Comparison of ENCODE assay signal across 1 cellular context in genomic region chr12:33588082-33588712, GRCh38.
TF ChIP-seq lines count a peak whose summit lies in the region.

No MANE protein-coding gene starts in this region.

TF ChIP-seq in K562, 482 proteins besides CTCF, POLR2A, EP300 and RAD21 (continued from another document and continues in another):
- peak; percentile 100 for TF ChIP-seq ARID3A (IDR thresholded peaks at IDR 0.05; ENCODE audit: borderline replicate concordance, low read depth, low read length)
- TF ChIP-seq ZHX1 (conservative IDR thresholded peaks at IDR 0.05; ENCODE audit: low read length): no peak
- no peak for TF ChIP-seq ZNF217 (CRISPR knock-in tag; IDR thresholded peaks at IDR 0.05)
- peak; percentile 60; the same call in 1 of the 2 replicates for TF ChIP-seq CREM (IDR thresholded peaks at IDR 0.05; ENCODE audit: low read depth)
- no peak for TF ChIP-seq SNIP1 (IDR thresholded peaks at IDR 0.05; ENCODE audit: low read depth)
- TF ChIP-seq ARID4B (CRISPR knock-in tag; IDR thresholded peaks at IDR 0.05): no peak
- no peak for TF ChIP-seq STAG1 (CRISPR knock-in tag; IDR thresholded peaks at IDR 0.05; ENCODE audit: borderline replicate concordance)
- TF ChIP-seq ZNF3 (CRISPR knock-in tag; IDR thresholded peaks at IDR 0.05): no peak
- TF ChIP-seq ZBTB9 (CRISPR knock-in tag; IDR thresholded peaks at IDR 0.05): no peak
- TF ChIP-seq WHSC1 (IDR thresholded peaks at IDR 0.05; ENCODE audit: low read length): no peak
- no peak for TF ChIP-seq ZBTB8A (IDR thresholded peaks at IDR 0.05; ENCODE audit: partially characterized antibody)
- no peak; a peak in 1 of 4 replicates for TF ChIP-seq NRF1 (conservative IDR thresholded peaks at IDR 0.05 in 1 of 2, IDR thresholded peaks at IDR 0.05 in 1 of 2)
- no peak for TF ChIP-seq CLOCK (CRISPR knock-in tag; IDR thresholded peaks at IDR 0.05; ENCODE audit: borderline replicate concordance)
- no peak for TF ChIP-seq TOE1 (IDR thresholded peaks at IDR 0.05; ENCODE audit: borderline replicate concordance)
- TF ChIP-seq TOE1 (CRISPR knock-in tag; IDR thresholded peaks at IDR 0.05; ENCODE audit: borderline replicate concordance, low read depth): no peak
- peak; percentile 59; the same call in 1 of the 2 replicates for TF ChIP-seq MAFF (IDR thresholded peaks at IDR 0.05; ENCODE audit: low read length)
- TF ChIP-seq ZNF707 (CRISPR knock-in tag; conservative IDR thresholded peaks at IDR 0.05): no peak
- no peak for TF ChIP-seq ZNF277 (CRISPR knock-in tag; IDR thresholded peaks at IDR 0.05; ENCODE audit: borderline replicate concordance)
- TF ChIP-seq SREBF1 (IDR thresholded peaks at IDR 0.05; ENCODE audit: borderline replicate concordance, low read depth, low read length): no peak
- TF ChIP-seq CHAMP1 (IDR thresholded peaks at IDR 0.05): peak; percentile 94
- TF ChIP-seq ZNF12 (CRISPR knock-in tag; IDR thresholded peaks at IDR 0.05): no peak
- peak; percentile 76 for TF ChIP-seq CTBP1 (IDR thresholded peaks at IDR 0.05; ENCODE audit: borderline replicate concordance)
- no peak for TF ChIP-seq CBX8 (IDR thresholded peaks at IDR 0.05; ENCODE audit: borderline replicate concordance, extremely low read depth, low read depth, low read length, poor library complexity, severe bottlenecking)
- no peak for TF ChIP-seq HNRNPK (IDR thresholded peaks at IDR 0.05; ENCODE audit: low read depth, low read length, poor library complexity, severe bottlenecking)
- TF ChIP-seq HCFC1 (IDR thresholded peaks at IDR 0.05; ENCODE audit: low read depth, low read length): no peak
- TF ChIP-seq POLR2AphosphoS2 (IDR thresholded peaks at IDR 0.05; ENCODE audit: low read length): no peak
- no peak for TF ChIP-seq ZNF75A (CRISPR knock-in tag; IDR thresholded peaks at IDR 0.05)
- no peak for TF ChIP-seq STAT6 (CRISPR knock-in tag; IDR thresholded peaks at IDR 0.05)
- TF ChIP-seq E2F6 (IDR thresholded peaks at IDR 0.05; ENCODE audit: borderline replicate concordance in 1 of 2, extremely low read depth in 1 of 2, insufficient read depth in 1 of 2, insufficient read length in 1 of 2, low read depth in 1 of 2, low read length in 1 of 2, poor library complexity in 1 of 2, severe bottlenecking in 1 of 2): no peak
- TF ChIP-seq BRD9 (IDR thresholded peaks at IDR 0.05; ENCODE audit: low read depth, partially characterized antibody): peak; percentile 81
- TF ChIP-seq HNRNPUL1 (IDR thresholded peaks at IDR 0.05; ENCODE audit: low read length): no peak
- TF ChIP-seq RFX5 (IDR thresholded peaks at IDR 0.05; ENCODE audit: low read depth, low read length): no peak
- TF ChIP-seq TBL1XR1 (IDR thresholded peaks at IDR 0.05; ENCODE audit: low read length in 2 of 2): peak in 1 of 2 experiments; percentile 47; a peak in 3 of 4 replicates
- TF ChIP-seq PCBP2 (IDR thresholded peaks at IDR 0.05; ENCODE audit: low read depth, low read length, poor library complexity, severe bottlenecking): no peak
- peak; percentile 99 for TF ChIP-seq ARID1B (IDR thresholded peaks at IDR 0.05)
- TF ChIP-seq SIX5 (IDR thresholded peaks at IDR 0.05; ENCODE audit: borderline replicate concordance in 1 of 2, insufficient read depth in 1 of 2, low read depth in 1 of 2, low read length in 2 of 2): peak in 1 of 2 experiments; percentile 9; a peak in 1 of 4 replicates
- TF ChIP-seq BHLHE40 (IDR thresholded peaks at IDR 0.05; ENCODE audit: low read length): no peak
- no peak for TF ChIP-seq DDX20 (tag; IDR thresholded peaks at IDR 0.05; ENCODE audit: low read depth)
- peak; percentile 92 for TF ChIP-seq GATA2 (CRISPR knock-in tag; IDR thresholded peaks at IDR 0.05)
